In genomic region chr1:11470912-11471311, GRCh38 we compare ENCODE assay signal across 20 cellular contexts. TPM values are rescaled to one million over a fixed set of nuclear protein-coding genes. Genes with fewer than 3 reads are reported as not detected.
DNase-seq lines count a peak whose midpoint lies in the region; TF ChIP-seq lines count a peak whose summit lies in the region.
"Had no signal": no experiment of that assay in that cellular context is flagged by ENCODE, and none has a peak within 500 bp of the region (broad histone marks: within the 10 kb centered on the region; RNA-seq: fewer than 3 reads in every experiment).

No MANE protein-coding gene starts in this region.

- no peak overlapping the region for H3K4me3 ChIP-seq in BLaER1
- H3K4me3 ChIP-seq in mammary epithelial cell (replicated peaks in 1 of 3; ENCODE audit: insufficient read depth in 1 of 3, low read depth in 2 of 3, low read length in 3 of 3): no peak overlapping the region
- H3K4me3 ChIP-seq: A549, GM23248 had no signal

- in situ Hi-C loops in Caki2 (cut with HindIII; ENCODE audit: low pct_unique_long_range_greater_than_20kb, low sequenced_read_pairs): no loop called here
- in situ Hi-C loops in mammary epithelial cell (cut with MboI; ENCODE audit: low sequenced_read_pairs in 2 of 2): loop anchor here in 1 of 2 donors (10.0 kb wide), 1 partner anchor 164 kb away; no protein-coding TSS in a partner anchor

- H3K4me1 ChIP-seq in BLaER1 (peaks cover 9% of the 10 kb centered on the region), mammary epithelial cell (ENCODE audit: insufficient read depth, low read length) (no peaks in the 10 kb centered on the region)
- H3K4me1 ChIP-seq: A549, BE2C had no signal

- H2AFZ ChIP-seq in mammary epithelial cell (ENCODE audit: low read depth, low read length): no peak overlapping the region
- H2AFZ ChIP-seq: GM23248 had no signal

- H3K36me3 ChIP-seq in BLaER1 (no peaks in the 10 kb centered on the region), mammary epithelial cell (ENCODE audit: insufficient read depth, low read length) (no peaks in the 10 kb centered on the region)
- H3K36me3 ChIP-seq: BE2C had no signal

- 56% methylated on average over 2 of the region's 2 CpGs for WGBS in mammary epithelial cell (ENCODE audit: low coverage, missing lambda C conversion rate)

- H4K20me1 ChIP-seq in BLaER1 (peaks cover 15% of the 10 kb centered on the region; the same call in 1 of the 2 replicates), mammary epithelial cell (ENCODE audit: insufficient read depth, low read length) (no peaks in the 10 kb centered on the region)

- H3K79me2 ChIP-seq in mammary epithelial cell (ENCODE audit: insufficient read depth, low read length): no peaks in the 10 kb centered on the region

- dilution Hi-C loops in mammary epithelial cell (cut with HindIII; ENCODE audit: low sequenced_read_pairs): no loop called here

- no peaks in the 10 kb centered on the region for H3K27me3 ChIP-seq in BLaER1
- H3K27me3 ChIP-seq in mammary epithelial cell (ENCODE audit: insufficient read depth, low read length): no peaks in the 10 kb centered on the region
- H3K27me3 ChIP-seq: BE2C had no signal

- intact Hi-C loops in mammary epithelial cell (cut with micrococcal nuclease): loop anchor here (10.0 kb wide), 1 partner anchor 436 kb away; no protein-coding TSS in a partner anchor

- H3K9me3 ChIP-seq in BLaER1 (no peaks in the 10 kb centered on the region), mammary epithelial cell (replicated peaks; ENCODE audit: insufficient read depth, low read length) (no peaks in the 10 kb centered on the region)
- H3K9me3 ChIP-seq: A549, BE2C had no signal

- CTCF ChIA-PET in mammary epithelial cell (lab: Charles Lee; ENCODE audit: low non-redundant PET): no interaction called here

- no TSS peak for BruUV-seq in mammary epithelial cell (replicated peaks; lab: Mats Ljungman, UMichigan)

- DNase-seq in Caki2 (ENCODE audit: low read depth) (peak; percentile 51), kidney tubule cell (ENCODE audit: low spot score) (peak; percentile 28), mammary epithelial cell (no peak), DMS 273 (lab: John Stamatoyannopoulos, UW; ENCODE audit: unreplicated experiment) (no peak)
- no peak for DNase-seq in activated CD8-positive, alpha-beta memory T cell treated with anti-CD3 and anti-CD28 coated beads for 24 hours
- DNase-seq: 8988T; ACHN; AML-193; BE2C; Calu3; CD4-positive, CD25-positive, alpha-beta regulatory T cell; CD8-positive, alpha-beta memory T cell; DMS153; DND-41; GM23248; H7; HCEC 1CT had no signal

- H3K9ac ChIP-seq in BLaER1 (no peak overlapping the region), mammary epithelial cell (ENCODE audit: insufficient read depth, low read length) (no peak overlapping the region)
- H3K9ac ChIP-seq: GM23248 had no signal

- peak overlapping the region; percentile 31 for H3K4me2 ChIP-seq in BLaER1
- no peak overlapping the region for H3K4me2 ChIP-seq in mammary epithelial cell (ENCODE audit: insufficient read depth, low read depth, low read length)
- H3K4me2 ChIP-seq: A549 had no signal

- H3K27ac ChIP-seq in BLaER1 (no peak overlapping the region), mammary epithelial cell (ENCODE audit: insufficient read depth, low read depth, low read length) (no peak overlapping the region)
- H3K27ac ChIP-seq: A549, C4-2B, GM23248 had no signal

- no peak for TF ChIP-seq CTCF in mammary epithelial cell (conservative IDR thresholded peaks at IDR 0.05 in 1 of 2, IDR thresholded peaks at IDR 0.05 in 1 of 2; ENCODE audit: extremely low read depth in 1 of 2, insufficient read depth in 1 of 2, low read depth in 1 of 2, low read length in 2 of 2)

RNA-seq across cellular contexts. Expression of gene DISP3, which starts 8.0 kb away (rescaled TPM):
- total RNA-seq in Caki2 (2014; rRNA removed; shearing (Covaris generic); ENCODE audit: low replicate concordance): 0.27 TPM in 1 of 2 replicates, not detected in the other
- total RNA-seq in mammary epithelial cell: under 1 TPM; under 0.01 to 0.14 TPM
- 0.01 TPM for polyA plus RNA-seq in mammary epithelial cell
- polyA minus RNA-seq in mammary epithelial cell: not detected
- total RNA-seq: GM23248 had no signal
- polyA plus RNA-seq: GM23248 had no signal

Comparison
In these comparisons a context has a peak if more than half of its experiments do, and no peak if none do; other contexts are left out.
1. DNase-seq: peak in Caki2 (single experiment) and kidney tubule cell (single experiment); none in mammary epithelial cell (single experiment), DMS 273 (single experiment) and activated CD8-positive, alpha-beta memory T cell treated with anti-CD3 and anti-CD28 coated beads for 24 hours (single experiment).